ENCODE assay signal across 9 cellular contexts in the genomic region with DNA sequence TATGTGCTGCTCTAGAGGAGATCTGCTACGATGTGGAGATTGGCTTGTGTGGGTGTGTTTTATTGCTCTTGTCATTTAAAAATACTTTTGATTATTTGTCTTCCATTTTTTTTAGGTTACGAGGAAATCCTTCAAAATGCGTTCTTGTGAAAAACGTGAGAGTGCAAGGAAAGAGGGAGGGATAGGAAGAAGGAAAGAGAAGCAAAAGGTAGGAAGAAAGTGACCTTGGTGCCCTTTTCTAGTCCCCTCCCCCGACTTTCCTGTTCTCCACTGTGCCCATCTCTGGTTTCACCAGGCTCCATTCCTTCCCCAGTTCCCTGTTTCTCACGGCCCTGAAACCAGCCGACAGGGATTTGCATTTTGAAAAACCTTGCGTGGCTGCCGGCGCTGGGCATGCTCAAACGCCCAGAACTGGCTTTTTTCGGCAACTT. TPM values are rescaled to one million over a fixed set of nuclear protein-coding genes. Genes with fewer than 3 reads are reported as not detected.
DNase-seq lines count a peak whose midpoint lies in the region; FAIRE-seq and TF ChIP-seq lines count a peak whose summit lies in the region.
"Had no signal": no experiment of that assay in that cellular context is flagged by ENCODE, and none has a peak within 500 bp of the region (broad histone marks: within the 10 kb centered on the region; RNA-seq: fewer than 3 reads in every experiment).

No MANE protein-coding gene starts in this region.

- FAIRE-seq in small intestine (lab: Jason Lieb, UNC) (no peak), RCC 7860 (lab: Jason Lieb, UNC) (no peak)
- FAIRE-seq: colon had no signal

- DNase-seq in HFF-Myc (ENCODE audit: extremely low read depth, low read depth) = no peak
- DNase-seq in activated naive CD8-positive, alpha-beta T cell treated with anti-CD3 and anti-CD28 coated beads for 36 hours = no peak
- DNase-seq in smooth muscle cell (lab: John Stamatoyannopoulos, UW; ENCODE audit: unreplicated experiment) = no peak
- DNase-seq in stimulated activated CD4-positive, alpha-beta T cell treated with anti-CD3 and anti-CD28 coated beads, Interleukin-15, amount 100 ng/mL, for 24 hours = no peak
- DNase-seq in small intestine = no peak
- no peak for DNase-seq in stimulated activated CD4-positive, alpha-beta T cell treated with anti-CD3 and anti-CD28 coated beads, Interleukin-2, amount 100 ng/mL, for 48 hours
- DNase-seq in RCC 7860 (ENCODE audit: low spot score) = no peak

- H3K27me3 ChIP-seq in iPS-20b (ENCODE audit: insufficient read depth, low read length) (peaks cover 50% of the 10 kb centered on the region), smooth muscle cell (ENCODE audit: low read depth) (no peaks in the 10 kb centered on the region), small intestine (ENCODE audit: control insufficient read depth in 2 of 2, insufficient read depth in 2 of 2, low read length in 2 of 2) (no peaks in the 10 kb centered on the region)

- H3K27ac ChIP-seq in iPS-20b (ENCODE audit: low read length) = no peak overlapping the region
- H3K27ac ChIP-seq in smooth muscle cell (ENCODE audit: low read depth) = peak overlapping the region; percentile 44
- H3K27ac ChIP-seq in small intestine (ENCODE audit: low read depth in 1 of 2, low read length in 1 of 2) = peak overlapping the region in 1 of 2 donors; percentile 83

- peak overlapping the region; percentile 74 for H3K4me3 Mint-ChIP-seq in activated naive CD8-positive, alpha-beta T cell treated with anti-CD3 and anti-CD28 coated beads for 36 hours

- peaks cover 10% of the 10 kb centered on the region for H3F3A ChIP-seq in smooth muscle cell (ENCODE audit: low read depth)

- peak overlapping the region; percentile 85 for H3K9ac ChIP-seq in iPS-20b (ENCODE audit: low read depth, low read length)
- H3K9ac ChIP-seq in smooth muscle cell (ENCODE audit: low read depth) = no peak overlapping the region

- peaks cover 50% of the 10 kb centered on the region for H3K27me3 Mint-ChIP-seq in activated naive CD8-positive, alpha-beta T cell treated with anti-CD3 and anti-CD28 coated beads for 36 hours

- H3K9me3 ChIP-seq in iPS-20b (ENCODE audit: insufficient read depth, low read depth, low read length) (no peaks in the 10 kb centered on the region), smooth muscle cell (replicated peaks; ENCODE audit: low read depth) (no peaks in the 10 kb centered on the region), small intestine (ENCODE audit: control insufficient read depth, low read depth) (no peaks in the 10 kb centered on the region)

- H3K36me3 ChIP-seq in iPS-20b (ENCODE audit: insufficient read depth, low read depth, low read length) (no peaks in the 10 kb centered on the region), smooth muscle cell (ENCODE audit: low read depth) (no peaks in the 10 kb centered on the region), small intestine (ENCODE audit: control insufficient read depth in 2 of 2, insufficient read depth in 2 of 2, low read length in 2 of 2) (no peaks in the 10 kb centered on the region)

- peaks cover 16% of the 10 kb centered on the region; the same call in 1 of the 2 replicates for H3K4me1 ChIP-seq in iPS-20b (ENCODE audit: insufficient read depth, low read length)
- peaks cover 23% of the 10 kb centered on the region for H3K4me1 ChIP-seq in smooth muscle cell (ENCODE audit: low read depth)
- H3K4me1 ChIP-seq in small intestine (ENCODE audit: control insufficient read depth in 2 of 2, insufficient read depth in 1 of 2, low read depth in 1 of 2, low read length in 1 of 2) = no peaks in the 10 kb centered on the region

- H4K20me1 ChIP-seq in smooth muscle cell (ENCODE audit: low read depth) = peaks cover 31% of the 10 kb centered on the region

- H3K4me1 Mint-ChIP-seq in activated naive CD8-positive, alpha-beta T cell treated with anti-CD3 and anti-CD28 coated beads for 36 hours = peaks cover 24% of the 10 kb centered on the region

- 9% methylated on average over 12 of the region's 12 CpGs for WGBS in smooth muscle cell (ENCODE audit: low lambda C conversion rate)
- 5 to 12% (median 6%) methylated on average over 12 of the region's 12 CpGs for WGBS in small intestine, 3 donors

- no peak overlapping the region for H3K27ac Mint-ChIP-seq in activated naive CD8-positive, alpha-beta T cell treated with anti-CD3 and anti-CD28 coated beads for 36 hours

- peaks cover 41% of the 10 kb centered on the region for H3K79me2 ChIP-seq in smooth muscle cell (ENCODE audit: low read depth)

- H3K36me3 Mint-ChIP-seq in activated naive CD8-positive, alpha-beta T cell treated with anti-CD3 and anti-CD28 coated beads for 36 hours = no peaks in the 10 kb centered on the region

- peak overlapping the region; percentile 9 for H2AFZ ChIP-seq in smooth muscle cell (ENCODE audit: low read depth)

- H3K4me2 ChIP-seq in smooth muscle cell = peak overlapping the region; percentile 70

- no peaks in the 10 kb centered on the region for H3K9me3 Mint-ChIP-seq in activated naive CD8-positive, alpha-beta T cell treated with anti-CD3 and anti-CD28 coated beads for 36 hours

- TF ChIP-seq CTCF in HFF-Myc (IDR thresholded peaks at IDR 0.05; ENCODE audit: low read depth, low read length, missing control alignments) (no peak), smooth muscle cell (IDR thresholded peaks at IDR 0.05; ENCODE audit: borderline replicate concordance, insufficient read depth, poor library complexity, severe bottlenecking) (no peak)

- H3K4me3 ChIP-seq in HFF-Myc (replicated peaks; ENCODE audit: low read depth, low read length) = peak overlapping the region; percentile 44
- peak overlapping the region; percentile 93 for H3K4me3 ChIP-seq in iPS-20b (ENCODE audit: low read length)
- peak overlapping the region; percentile 98 for H3K4me3 ChIP-seq in smooth muscle cell
- H3K4me3 ChIP-seq in small intestine (ENCODE audit: low read depth in 1 of 2, low read length in 2 of 2) = peak overlapping the region in 1 of 2 donors; percentile 74

RNA-seq across cellular contexts. Expression of a gene that starts 0.5 kb away (rescaled TPM):
- total RNA-seq in activated naive CD8-positive, alpha-beta T cell treated with anti-CD3 and anti-CD28 coated beads for 36 hours = 1 to 10 TPM; 1.6 to 2.0 TPM
- 204 and 226 TPM in 2 replicates for total RNA-seq in smooth muscle cell
- 183 and 223 TPM in 2 replicates for polyA plus RNA-seq in smooth muscle cell
- polyA plus RNA-seq in small intestine = 10 to 100 TPM in 1 of 3 donors, 1 to 10 TPM in 2; 6.7 to 10.2 (median 7.0) TPM

Comparison
In these comparisons a context has a peak if more than half of its experiments do, and no peak if none do; other contexts are left out.
1. RNA of a gene that starts 0.5 kb away (total RNA-seq): 204 to 226 TPM in smooth muscle cell; 1.6 to 2.0 TPM in activated naive CD8-positive, alpha-beta T cell treated with anti-CD3 and anti-CD28 coated beads for 36 hours; every median in the first group is over 10 times any median in the second.